Comparison of ENCODE assay signal across 10 cellular contexts in genomic region chr11:1761110-1761856, GRCh38. TPM values are rescaled to one million over a fixed set of nuclear protein-coding genes. Genes with fewer than 3 reads are reported as not detected.
DNase-seq lines count a peak whose midpoint lies in the region; ATAC-seq and TF ChIP-seq lines count a peak whose summit lies in the region.
"Had no signal": no experiment of that assay in that cellular context is flagged by ENCODE, and none has a peak within 500 bp of the region (broad histone marks: within the 10 kb centered on the region; RNA-seq: fewer than 3 reads in every experiment).

No MANE protein-coding gene starts in this region.

- H3K4me3 Mint-ChIP-seq in activated naive CD4-positive, alpha-beta T cell treated with anti-CD3 and anti-CD28 coated beads, Interleukin-2, amount 10 ng/mL, durations not matched to agents 7 days and 5 days: peak overlapping the region; percentile 70
- no peak overlapping the region for H3K4me3 Mint-ChIP-seq in activated naive CD4-positive, alpha-beta T cell treated with anti-CD3 and anti-CD28 coated beads for 36 hours
- peak overlapping the region; percentile 47 for H3K4me3 Mint-ChIP-seq in natural killer cell

- peaks cover 57% of the 10 kb centered on the region for H3K4me1 Mint-ChIP-seq in activated naive CD4-positive, alpha-beta T cell treated with anti-CD3 and anti-CD28 coated beads, Interleukin-2, amount 10 ng/mL, durations not matched to agents 7 days and 5 days
- peaks cover 53% of the 10 kb centered on the region for H3K4me1 Mint-ChIP-seq in activated naive CD4-positive, alpha-beta T cell treated with anti-CD3 and anti-CD28 coated beads for 36 hours (ENCODE audit: low read depth)
- peaks cover 40 to 63% of the 10 kb centered on the region in 2 donors for H3K4me1 Mint-ChIP-seq in natural killer cell

- 78 to 91% methylated on average over 11 to 28 of the region's 28 CpGs for WGBS in upper lobe of left lung, 2 donors

- H3K9me3 Mint-ChIP-seq in activated naive CD4-positive, alpha-beta T cell treated with anti-CD3 and anti-CD28 coated beads, Interleukin-2, amount 10 ng/mL, durations not matched to agents 7 days and 5 days: no peaks in the 10 kb centered on the region
- H3K9me3 Mint-ChIP-seq in activated naive CD4-positive, alpha-beta T cell treated with anti-CD3 and anti-CD28 coated beads for 36 hours: no peaks in the 10 kb centered on the region
- no peaks in the 10 kb centered on the region for H3K9me3 Mint-ChIP-seq in natural killer cell

- H3K36me3 ChIP-seq in upper lobe of left lung: peaks cover 15 to 50% (median 49%) of the 10 kb centered on the region in 4 donors
- peaks cover 14% of the 10 kb centered on the region for H3K36me3 ChIP-seq in brain microvascular endothelial cell (replicated peaks)

- no peaks in the 10 kb centered on the region for H3K9me3 ChIP-seq in upper lobe of left lung

- H3K27ac ChIP-seq in upper lobe of left lung (peak overlapping the region; percentile 90 to 97 (median 93)), brain microvascular endothelial cell (no peak overlapping the region)
- H3K27ac ChIP-seq: foreskin keratinocyte had no signal

- no peak overlapping the region for H3K27ac Mint-ChIP-seq in activated naive CD4-positive, alpha-beta T cell treated with anti-CD3 and anti-CD28 coated beads, Interleukin-2, amount 10 ng/mL, durations not matched to agents 7 days and 5 days
- H3K27ac Mint-ChIP-seq in activated naive CD4-positive, alpha-beta T cell treated with anti-CD3 and anti-CD28 coated beads for 36 hours: no peak overlapping the region
- peak overlapping the region; percentile 86 to 93 for H3K27ac Mint-ChIP-seq in natural killer cell

- no peak for TF ChIP-seq EP300 in upper lobe of left lung (IDR thresholded peaks at IDR 0.05)

- TF ChIP-seq POLR2A in upper lobe of left lung (IDR thresholded peaks at IDR 0.05): no peak

- H3K36me3 Mint-ChIP-seq in activated naive CD4-positive, alpha-beta T cell treated with anti-CD3 and anti-CD28 coated beads, Interleukin-2, amount 10 ng/mL, durations not matched to agents 7 days and 5 days: peaks cover 28% of the 10 kb centered on the region
- no peaks in the 10 kb centered on the region for H3K36me3 Mint-ChIP-seq in activated naive CD4-positive, alpha-beta T cell treated with anti-CD3 and anti-CD28 coated beads for 36 hours (ENCODE audit: low read depth)
- H3K36me3 Mint-ChIP-seq in natural killer cell: no peaks in the 10 kb centered on the region

- no peak for ATAC-seq in natural killer cell
- ATAC-seq in upper lobe of left lung (ENCODE audit: low FRiP score in 2 of 2): no peak
- no peak for ATAC-seq in HG02973 (IDR thresholded peaks at IDR 0.05; ENCODE audit: unreplicated experiment)
- ATAC-seq: foreskin keratinocyte had no signal

- in situ Hi-C loops in brain microvascular endothelial cell (cut with HindIII; ENCODE audit: low pct_ligation_motif_present, low sequenced_read_pairs): no loop called here

- DNase-seq in activated naive CD4-positive, alpha-beta T cell treated with anti-CD3 and anti-CD28 coated beads, Interleukin-2, amount 10 ng/mL, durations not matched to agents 7 days and 5 days: no peak
- DNase-seq in activated naive CD4-positive, alpha-beta T cell treated with anti-CD3 and anti-CD28 coated beads for 36 hours: no peak
- no peak for DNase-seq in epithelial cell of esophagus (ENCODE audit: low read depth)
- DNase-seq in natural killer cell: no peak
- peak; percentile 21 to 64 for DNase-seq in upper lobe of left lung
- no peak for DNase-seq in brain microvascular endothelial cell
- DNase-seq in HUDEP-2 (lab: John Stamatoyannopoulos, UW; ENCODE audit: unreplicated experiment in 76 of 76): no peak
- DNase-seq: foreskin keratinocyte, Kasumi-1 had no signal

- H3K4me1 ChIP-seq in upper lobe of left lung: peaks cover 40 to 79% (median 74%) of the 10 kb centered on the region in 4 donors

- no peaks in the 10 kb centered on the region for H3K27me3 ChIP-seq in upper lobe of left lung
- H3K27me3 ChIP-seq in brain microvascular endothelial cell (replicated peaks): no peaks in the 10 kb centered on the region
- H3K27me3 ChIP-seq: foreskin keratinocyte had no signal

- H3K4me3 ChIP-seq in epithelial cell of esophagus (ENCODE audit: low read length) (peak overlapping the region; percentile 91), upper lobe of left lung (peak overlapping the region in 3 of 4 donors; percentile 96 to 99 (median 98)), brain microvascular endothelial cell (ENCODE audit: low read depth, low read length) (no peak overlapping the region)

- no peak for TF ChIP-seq CTCF in epithelial cell of esophagus (IDR thresholded peaks at IDR 0.05; ENCODE audit: insufficient read depth, low read depth, low read length, missing control alignments)
- no peak for TF ChIP-seq CTCF in natural killer cell (IDR thresholded peaks at IDR 0.05)
- TF ChIP-seq CTCF in upper lobe of left lung (IDR thresholded peaks at IDR 0.05): no peak
- no peak for TF ChIP-seq CTCF in brain microvascular endothelial cell (IDR thresholded peaks at IDR 0.05; ENCODE audit: low read depth, low read length, missing control alignments)

- intact Hi-C loops in activated naive CD4-positive, alpha-beta T cell treated with anti-CD3 and anti-CD28 coated beads for 36 hours (cut with micrococcal nuclease): loop anchor here (5.0 kb wide), 1 partner anchor 1296 kb away; the partner anchor contains the start of gene CARS1
- intact Hi-C loops in natural killer cell (cut with micrococcal nuclease): no loop called here

- CTCF ChIA-PET in activated naive CD4-positive, alpha-beta T cell treated with anti-CD3 and anti-CD28 coated beads, Interleukin-2, amount 10 ng/mL, durations not matched to agents 7 days and 5 days (lab: Charles Lee): interaction anchor here (1.0 kb wide), 1 partner anchor 72 kb away, joined by 3 read pairs; no protein-coding TSS in a partner anchor
- CTCF ChIA-PET in activated naive CD4-positive, alpha-beta T cell treated with anti-CD3 and anti-CD28 coated beads for 36 hours (lab: Charles Lee): interaction anchor here (1.4 kb wide), 1 partner anchor 67 kb away, joined by 7 read pairs; no protein-coding TSS in a partner anchor

- no peaks in the 10 kb centered on the region for H3K27me3 Mint-ChIP-seq in activated naive CD4-positive, alpha-beta T cell treated with anti-CD3 and anti-CD28 coated beads, Interleukin-2, amount 10 ng/mL, durations not matched to agents 7 days and 5 days
- H3K27me3 Mint-ChIP-seq in activated naive CD4-positive, alpha-beta T cell treated with anti-CD3 and anti-CD28 coated beads for 36 hours (ENCODE audit: low read depth): no peaks in the 10 kb centered on the region
- H3K27me3 Mint-ChIP-seq in natural killer cell (ENCODE audit: low read depth in 2 of 2): no peaks in the 10 kb centered on the region

RNA-seq across cellular contexts. Expression of gene CTSD, which starts 2.4 kb away (rescaled TPM):
- 10 to 100 TPM; 30.1 to 34.5 TPM for total RNA-seq in activated naive CD4-positive, alpha-beta T cell treated with anti-CD3 and anti-CD28 coated beads for 36 hours
- total RNA-seq in natural killer cell (100 to 1,000 TPM; 388 to 446 (median 415) TPM), upper lobe of left lung (1,000 to 10,000 TPM in 5 of 6 donors, 100 to 1,000 TPM in 1; 993 to 3,355 (median 2,221) TPM)

RNA-seq across cellular contexts. Expression of gene IFITM10, which starts 10.9 kb away (rescaled TPM):
- under 1 TPM; 0.22 to 0.31 TPM for total RNA-seq in activated naive CD4-positive, alpha-beta T cell treated with anti-CD3 and anti-CD28 coated beads for 36 hours
- total RNA-seq in natural killer cell: 1 to 10 TPM; 5.5 to 8.1 (median 6.5) TPM
- 10 to 100 TPM in 4 of 6 donors, 1 to 10 TPM in 2; 8.7 to 28.3 (median 14.2) TPM for total RNA-seq in upper lobe of left lung

Comparison
In these comparisons a context has a peak if more than half of its experiments do, and no peak if none do; other contexts are left out.
1. DNase-seq: peak in upper lobe of left lung (2 of 2); none in activated naive CD4-positive, alpha-beta T cell treated with anti-CD3 and anti-CD28 coated beads, Interleukin-2, amount 10 ng/mL, durations not matched to agents 7 days and 5 days (single experiment), activated naive CD4-positive, alpha-beta T cell treated with anti-CD3 and anti-CD28 coated beads for 36 hours (single experiment), epithelial cell of esophagus (single experiment), natural killer cell (single experiment), brain microvascular endothelial cell (single experiment) and HUDEP-2 (0 of 76).
2. H3K27ac Mint-ChIP-seq: peak in natural killer cell (2 of 2); none in activated naive CD4-positive, alpha-beta T cell treated with anti-CD3 and anti-CD28 coated beads, Interleukin-2, amount 10 ng/mL, durations not matched to agents 7 days and 5 days (single experiment) and activated naive CD4-positive, alpha-beta T cell treated with anti-CD3 and anti-CD28 coated beads for 36 hours (single experiment).
3. RNA of gene CTSD, which starts 2.4 kb away (total RNA-seq): 993 to 3,355 TPM in upper lobe of left lung and 388 to 446 TPM in natural killer cell; 30.1 to 34.5 TPM in activated naive CD4-positive, alpha-beta T cell treated with anti-CD3 and anti-CD28 coated beads for 36 hours; every median in the first group is over 10 times any median in the second.
4. RNA of gene IFITM10, which starts 10.9 kb away (total RNA-seq): 8.7 to 28.3 TPM in upper lobe of left lung and 5.5 to 8.1 TPM in natural killer cell; 0.22 to 0.31 TPM in activated naive CD4-positive, alpha-beta T cell treated with anti-CD3 and anti-CD28 coated beads for 36 hours; every median in the first group is over 4 times any median in the second.